Comparison of ENCODE assay signal across 19 cellular contexts in the genomic region with DNA sequence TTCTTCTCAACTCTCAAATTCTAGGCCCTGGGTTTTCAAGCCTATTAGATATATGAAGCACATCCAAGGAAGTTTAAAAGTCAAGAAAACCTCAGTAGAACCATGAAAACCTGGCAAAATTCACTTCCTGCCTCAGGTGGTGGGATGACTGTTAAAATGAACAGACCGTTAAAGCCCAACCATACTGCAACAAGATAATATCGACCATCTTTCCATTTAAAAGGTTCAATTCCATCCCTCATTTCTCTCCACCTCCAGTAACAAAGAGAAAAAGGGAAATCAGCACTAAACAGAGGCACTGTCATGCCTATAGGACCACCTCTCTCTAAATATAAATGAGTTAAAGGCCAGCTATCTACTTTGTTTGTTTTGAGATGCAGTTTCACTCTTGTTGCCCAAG. TPM values are rescaled to one million over a fixed set of nuclear protein-coding genes. Genes with fewer than 3 reads are reported as not detected.
DNase-seq lines count a peak whose midpoint lies in the region; ATAC-seq and TF ChIP-seq lines count a peak whose summit lies in the region.
"Had no signal": no experiment of that assay in that cellular context is flagged by ENCODE, and none has a peak within 500 bp of the region (broad histone marks: within the 10 kb centered on the region; RNA-seq: fewer than 3 reads in every experiment).

No MANE protein-coding gene starts in this region.

- no peak for TF ChIP-seq EP300 in transverse colon (IDR thresholded peaks at IDR 0.05; ENCODE audit: low read depth)

- H3K27me3 Mint-ChIP-seq in activated T-cell treated with anti-CD3 and anti-CD28 coated beads, Interleukin-2, amount 50 U/mL, for 24 hours, result no peaks in the 10 kb centered on the region
- H3K27me3 Mint-ChIP-seq in activated T-cell treated with anti-CD3 and anti-CD28 coated beads, Interleukin-2, amount 50 U/mL, for 72 hours (ENCODE audit: low read depth), result no peaks in the 10 kb centered on the region
- H3K27me3 Mint-ChIP-seq: activated CD8-positive, alpha-beta T cell treated with anti-CD3 and anti-CD28 coated beads for 36 hours had no signal

- peak overlapping the region; percentile 12 for H3K27ac Mint-ChIP-seq in activated T-cell treated with anti-CD3 and anti-CD28 coated beads, Interleukin-2, amount 50 U/mL, for 24 hours
- H3K27ac Mint-ChIP-seq in activated T-cell treated with anti-CD3 and anti-CD28 coated beads, Interleukin-2, amount 50 U/mL, for 72 hours, result no peak overlapping the region
- H3K27ac Mint-ChIP-seq: activated CD8-positive, alpha-beta T cell treated with anti-CD3 and anti-CD28 coated beads for 36 hours had no signal

- peak overlapping the region; percentile 58 for H3K27ac ChIP-seq in cingulate gyrus (ENCODE audit: low read depth, low read length)
- peak overlapping the region; percentile 67 for H3K27ac ChIP-seq in lower lobe of right lung
- H3K27ac ChIP-seq in transverse colon, result peak overlapping the region; percentile 72 to 79 (median 75)
- H3K27ac ChIP-seq: BLaER1 treated with 17β-estradiol and CSF1 and Interleukin-3, amounts not matched to agents 10 nM and 100 nM had no signal

- no peaks in the 10 kb centered on the region for H3K9me3 Mint-ChIP-seq in activated T-cell treated with anti-CD3 and anti-CD28 coated beads, Interleukin-2, amount 50 U/mL, for 24 hours
- no peaks in the 10 kb centered on the region for H3K9me3 Mint-ChIP-seq in activated T-cell treated with anti-CD3 and anti-CD28 coated beads, Interleukin-2, amount 50 U/mL, for 72 hours
- H3K9me3 Mint-ChIP-seq: activated CD8-positive, alpha-beta T cell treated with anti-CD3 and anti-CD28 coated beads for 36 hours; immature natural killer cell; neural crest cell had no signal

- ATAC-seq in activated T-cell treated with anti-CD3 and anti-CD28 coated beads, Interleukin-2, amount 50 U/mL, for 72 hours (replicated peaks in 1 of 2), result no peak
- ATAC-seq in lower lobe of right lung, result no peak
- ATAC-seq: activated CD8-positive, alpha-beta T cell treated with anti-CD3 and anti-CD28 coated beads for 36 hours had no signal

- TF ChIP-seq CTCF in lower lobe of right lung (IDR thresholded peaks at IDR 0.05), result no peak
- no peak for TF ChIP-seq CTCF in transverse colon (IDR thresholded peaks at IDR 0.05)

- H3K4me1 ChIP-seq in lower lobe of right lung, result peaks cover 45% of the 10 kb centered on the region
- H3K4me1 ChIP-seq in transverse colon, result peaks cover 9 to 40% (median 31%) of the 10 kb centered on the region in 4 donors

- intact Hi-C loops in lower lobe of right lung (cut with DNase I), result no loop called here
- intact Hi-C loops in transverse colon (cut with DNase I; ENCODE audit: low total_unique reads), result no loop called here
- intact Hi-C loops in posterior cingulate gyrus (cut with DNase I), result no loop called here

- H3K9me3 ChIP-seq in lower lobe of right lung (no peaks in the 10 kb centered on the region), transverse colon (no peaks in the 10 kb centered on the region)
- H3K9me3 ChIP-seq: adrenal gland; BLaER1 treated with 17β-estradiol and CSF1 and Interleukin-3, amounts not matched to agents 10 nM and 100 nM; tibial nerve had no signal

- 50 to 55% methylated on average over 2 of the region's 2 CpGs for WGBS in transverse colon (ENCODE audit: low coverage in 1 of 2), 2 donors

- no peak for DNase-seq in activated T-cell treated with anti-CD3 and anti-CD28 coated beads, Interleukin-2, amount 50 U/mL, for 24 hours
- DNase-seq in activated T-cell treated with anti-CD3 and anti-CD28 coated beads, Interleukin-2, amount 50 U/mL, for 72 hours, result no peak
- DNase-seq in lower lobe of right lung, result no peak
- no peak for DNase-seq in transverse colon
- DNase-seq in NCI-H1092 treated with DMSO at 0.1 percent for 48 hours (lab: John Stamatoyannopoulos, UW), result no peak
- no peak for DNase-seq in posterior cingulate gyrus
- DNase-seq in NK-92 (lab: John Stamatoyannopoulos, UW; ENCODE audit: unreplicated experiment), result no peak
- DNase-seq: 8988T; activated CD8-positive, alpha-beta T cell treated with anti-CD3 and anti-CD28 coated beads for 36 hours; cerebellar nuclear complex; immature natural killer cell; KG1; NCI-H2081 treated with DMSO at 0.1 percent for 48 hours; stimulated activated CD4-positive, alpha-beta T cell treated with anti-CD3 and anti-CD28 coated beads, Interleukin-2, amount 100 ng/mL, for 24 hours had no signal

- peaks cover 18% of the 10 kb centered on the region for H3K4me1 Mint-ChIP-seq in activated T-cell treated with anti-CD3 and anti-CD28 coated beads, Interleukin-2, amount 50 U/mL, for 24 hours (ENCODE audit: low read depth)
- peaks cover 30% of the 10 kb centered on the region for H3K4me1 Mint-ChIP-seq in activated T-cell treated with anti-CD3 and anti-CD28 coated beads, Interleukin-2, amount 50 U/mL, for 72 hours (ENCODE audit: low read depth)
- H3K4me1 Mint-ChIP-seq: neural crest cell had no signal

- H3K4me3 Mint-ChIP-seq in activated T-cell treated with anti-CD3 and anti-CD28 coated beads, Interleukin-2, amount 50 U/mL, for 24 hours, result no peak overlapping the region
- H3K4me3 Mint-ChIP-seq in activated T-cell treated with anti-CD3 and anti-CD28 coated beads, Interleukin-2, amount 50 U/mL, for 72 hours, result no peak overlapping the region
- H3K4me3 Mint-ChIP-seq: activated CD8-positive, alpha-beta T cell treated with anti-CD3 and anti-CD28 coated beads for 36 hours; immature natural killer cell; neural crest cell had no signal

- H3K4me3 ChIP-seq in lower lobe of right lung (no peak overlapping the region), transverse colon (no peak overlapping the region)
- H3K4me3 ChIP-seq: adrenal gland; BLaER1 treated with 17β-estradiol and CSF1 and Interleukin-3, amounts not matched to agents 10 nM and 100 nM; tibial nerve had no signal

- no peaks in the 10 kb centered on the region for H3K27me3 ChIP-seq in lower lobe of right lung (ENCODE audit: low read depth)
- H3K27me3 ChIP-seq in transverse colon, result no peaks in the 10 kb centered on the region
- H3K27me3 ChIP-seq: adrenal gland; BLaER1 treated with 17β-estradiol and CSF1 and Interleukin-3, amounts not matched to agents 10 nM and 100 nM; tibial nerve had no signal

- in situ Hi-C loops in transverse colon (cut with MboI; ENCODE audit: low pct_ligation_motif_present in 1 of 4, low pct_unique_long_range_greater_than_20kb in 1 of 4, low sequenced_read_pairs in 3 of 4), result no loop called here

- peaks cover 34% of the 10 kb centered on the region for H3K36me3 Mint-ChIP-seq in activated T-cell treated with anti-CD3 and anti-CD28 coated beads, Interleukin-2, amount 50 U/mL, for 24 hours (ENCODE audit: low read depth)
- H3K36me3 Mint-ChIP-seq in activated T-cell treated with anti-CD3 and anti-CD28 coated beads, Interleukin-2, amount 50 U/mL, for 72 hours (ENCODE audit: insufficient read depth in 2 of 2), result peaks cover 0 to 7% of the 10 kb centered on the region in 2 donors

- peaks cover 11% of the 10 kb centered on the region for H3K36me3 ChIP-seq in lower lobe of right lung
- peaks cover 0 to 2% (median under 1%) of the 10 kb centered on the region in 4 donors for H3K36me3 ChIP-seq in transverse colon
- H3K36me3 ChIP-seq: adrenal gland had no signal

- no peak for TF ChIP-seq POLR2A in transverse colon (IDR thresholded peaks at IDR 0.05)

RNA-seq across cellular contexts. Expression of a gene that starts 31.2 kb away (rescaled TPM):
- 10 to 100 TPM; 50.6 to 52.3 TPM for total RNA-seq in activated T-cell treated with anti-CD3 and anti-CD28 coated beads, Interleukin-2, amount 50 U/mL, for 72 hours
- total RNA-seq in lower lobe of right lung (30.5 TPM), transverse colon (100 to 1,000 TPM in 1 of 4 donors, 10 to 100 TPM in 3; 23.2 to 112 (median 29.4) TPM)

RNA-seq across cellular contexts. Expression of a gene that starts 49.0 kb away (rescaled TPM):
- total RNA-seq in activated T-cell treated with anti-CD3 and anti-CD28 coated beads, Interleukin-2, amount 50 U/mL, for 72 hours, result 100 to 1,000 TPM; 116 to 120 TPM
- total RNA-seq in lower lobe of right lung (75.5 TPM), transverse colon (100 to 1,000 TPM; 144 to 420 (median 208) TPM)
